16 cellular contexts compared by ENCODE assay signal in the genomic region with DNA sequence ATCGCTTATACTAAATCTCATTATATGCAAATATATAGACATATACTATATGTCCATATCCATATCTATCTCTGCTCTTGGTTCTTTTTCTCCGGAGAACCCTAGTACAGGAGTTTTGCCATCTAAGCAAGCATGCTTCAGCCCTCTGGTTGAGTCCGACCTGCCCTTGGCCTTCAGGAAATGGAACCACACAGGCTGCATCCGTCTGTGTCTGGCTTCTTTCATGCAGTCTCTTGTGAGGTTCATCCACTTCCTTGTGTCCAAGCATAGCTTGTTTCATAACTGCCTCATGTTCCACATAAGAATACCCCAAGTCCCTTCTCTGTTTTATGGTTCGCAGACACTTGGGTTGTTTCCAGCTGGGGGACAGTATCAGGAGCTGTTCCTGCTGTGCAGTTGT. TPM values are rescaled to one million over a fixed set of nuclear protein-coding genes. Genes with fewer than 3 reads are reported as not detected.
"Had no signal": no experiment of that assay in that cellular context is flagged by ENCODE, and none has a peak within 500 bp of the region (broad histone marks: within the 10 kb centered on the region; RNA-seq: fewer than 3 reads in every experiment).

No MANE protein-coding gene starts in this region.

- H3K9me3 ChIP-seq: esophagus muscularis mucosa, SK-N-SH, suprapubic skin, upper lobe of left lung had no signal

- H3K36me3 ChIP-seq: cardiac muscle cell, esophagus muscularis mucosa, suprapubic skin, upper lobe of left lung had no signal

- H3K9ac ChIP-seq: SK-N-SH had no signal

- H3K4me3 ChIP-seq: cardiac muscle cell had no signal

- H3K27ac ChIP-seq: cardiac muscle cell, suprapubic skin had no signal

- H3K9me3 Mint-ChIP-seq: naive B cell had no signal

- DNase-seq: activated CD4-positive, CD25-positive, alpha-beta regulatory T cell treated with anti-CD3 and anti-CD28 coated beads, Interleukin-2, amount 50 U/mL, for 72 hours; activated gamma-delta T cell; activated T-cell treated with anti-CD3 and anti-CD28 coated beads, Interleukin-2, amount 50 U/mL, for 1 hour; naive B cell; occipital lobe; SK-N-SH; stimulated activated CD4-positive, alpha-beta T cell treated with anti-CD3 and anti-CD28 coated beads, Interleukin-4, amount 100 ng/mL, for 1 hour; stimulated activated CD8-positive, alpha-beta memory T cell treated with anti-CD3 and anti-CD28 coated beads, Interleukin-4, amount 100 ng/mL, for 48 hours; stimulated activated naive CD8-positive, alpha-beta T cell treated with anti-CD3 and anti-CD28 coated beads, Interleukin-15, Interleukin-2, amounts not matched to agents 100 U/mL and 50 U/mL, for 24 hours; T-helper 2 cell had no signal

- ATAC-seq: stimulated activated naive CD8-positive, alpha-beta T cell treated with anti-CD3 and anti-CD28 coated beads, Interleukin-15, Interleukin-2, amounts not matched to agents 100 U/mL and 50 U/mL, for 24 hours had no signal

- H3K27me3 Mint-ChIP-seq: naive B cell had no signal

- H3K27me3 ChIP-seq: cardiac muscle cell, esophagus muscularis mucosa, suprapubic skin, upper lobe of left lung had no signal

- H3K36me3 Mint-ChIP-seq: naive B cell had no signal

RNA-seq across cellular contexts. Expression of a gene that starts 16.8 kb away (rescaled TPM):
- total RNA-seq: cardiac muscle cell, fibroblast of villous mesenchyme, pulmonary artery endothelial cell had no signal
- polyA plus RNA-seq: cardiac muscle cell, SK-N-SH had no signal

RNA-seq across cellular contexts. Expression of a gene that starts 29.1 kb away (rescaled TPM):
- total RNA-seq: cardiac muscle cell, fibroblast of villous mesenchyme had no signal
- polyA plus RNA-seq: SK-N-SH had no signal
